In genomic region chr7:123634011-123634573, GRCh38 we compare ENCODE assay signal across 8 cellular contexts. TPM values are rescaled to one million over a fixed set of nuclear protein-coding genes. Genes with fewer than 3 reads are reported as not detected.
"Had no signal": no experiment of that assay in that cellular context is flagged by ENCODE, and none has a peak within 500 bp of the region (broad histone marks: within the 10 kb centered on the region; RNA-seq: fewer than 3 reads in every experiment).

No MANE protein-coding gene starts in this region.

RNA-seq across cellular contexts. Expression of gene LMOD2, which starts 21.6 kb away (rescaled TPM):
- total RNA-seq: activated CD4-positive, alpha-beta memory T cell treated with anti-CD3 and anti-CD28 coated beads for 36 hours; activated CD4-positive, alpha-beta T cell treated with anti-CD3 and anti-CD28 coated beads, Interleukin-2, amount 10 ng/mL, durations not matched to agents 7 days and 5 days; activated naive CD4-positive, alpha-beta T cell treated with anti-CD3 and anti-CD28 coated beads, Interleukin-2, amount 50 U/mL, for 72 hours; activated T-cell treated with anti-CD3 and anti-CD28 coated beads, Interleukin-2, amount 50 U/mL, for 4 hours; ascending aorta; OCI-LY7; T-cell had no signal
- polyA plus RNA-seq: IgD-negative memory B cell had no signal

RNA-seq across cellular contexts. Expression of gene ASB15, which starts 32.5 kb away (rescaled TPM):
- total RNA-seq: activated CD4-positive, alpha-beta memory T cell treated with anti-CD3 and anti-CD28 coated beads for 36 hours; activated CD4-positive, alpha-beta T cell treated with anti-CD3 and anti-CD28 coated beads, Interleukin-2, amount 10 ng/mL, durations not matched to agents 7 days and 5 days; activated naive CD4-positive, alpha-beta T cell treated with anti-CD3 and anti-CD28 coated beads, Interleukin-2, amount 50 U/mL, for 72 hours; activated T-cell treated with anti-CD3 and anti-CD28 coated beads, Interleukin-2, amount 50 U/mL, for 4 hours; ascending aorta; OCI-LY7; T-cell had no signal
- polyA plus RNA-seq: IgD-negative memory B cell had no signal
